Comparison of ENCODE assay signal across 8 cellular contexts in the genomic region with DNA sequence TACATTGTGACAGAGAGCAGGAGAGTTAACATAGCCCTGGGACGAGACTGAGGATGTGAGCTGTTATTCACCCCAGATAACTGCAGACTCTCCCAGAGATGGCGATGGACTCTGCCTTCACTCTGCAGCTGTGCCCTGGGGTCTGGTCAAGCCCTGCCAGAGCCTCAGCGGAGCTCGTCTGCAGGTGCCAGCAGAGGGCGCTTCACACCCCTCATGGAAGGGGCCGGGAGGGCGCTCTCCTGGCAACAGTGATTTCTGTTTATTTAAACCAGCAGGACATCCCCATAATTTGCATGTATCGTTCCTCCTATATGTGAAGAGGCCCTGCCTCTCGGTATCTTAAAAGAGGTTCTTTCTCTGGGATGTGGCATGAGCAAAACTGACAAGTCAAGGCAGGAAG.
DNase-seq lines count a peak whose midpoint lies in the region; ATAC-seq and TF ChIP-seq lines count a peak whose summit lies in the region.
"Not testable (repeated sequence)": the region's sequence is repeated elsewhere in the genome, so short reads cannot be mapped to it uniquely, and the experiment has no call there.

No MANE protein-coding gene starts in this region.

- not testable (repeated sequence) for H3K4me2 ChIP-seq in OCI-LY3 (ENCODE audit: low read length)

- not testable (repeated sequence) for H3K9me3 ChIP-seq in OCI-LY3 (ENCODE audit: insufficient read depth, low read length); endodermal cell (ENCODE audit: control insufficient read depth, low read length)

- not testable (repeated sequence) for H4K20me1 ChIP-seq in OCI-LY3 (ENCODE audit: insufficient read depth, low read length)

- not testable (repeated sequence) for H3K27ac Mint-ChIP-seq in endodermal cell

- not testable (repeated sequence) for H3K79me2 ChIP-seq in OCI-LY3 (ENCODE audit: low read length)

- H3K36me3 Mint-ChIP-seq in endodermal cell (ENCODE audit: low read depth), result not testable (repeated sequence)

- WGBS in endodermal cell (ENCODE audit: insufficient coverage in 1 of 2, insufficient read length in 1 of 2), 2 experiments, result 50% methylated on average over 3 of the region's 9 CpGs; no CpG with 5 or more reads in 1 of the 2 experiments

- H3K27ac ChIP-seq in OCI-LY3 (ENCODE audit: low read length); endodermal cell (ENCODE audit: low read depth, low read length): not testable (repeated sequence)

- not testable (repeated sequence) for H3K4me1 ChIP-seq in OCI-LY3 (ENCODE audit: low read length); endodermal cell (ENCODE audit: control insufficient read depth, insufficient read depth, low read length)

- H2AFZ ChIP-seq in OCI-LY3 (ENCODE audit: low read depth, low read length), result not testable (repeated sequence)

- H3K27me3 Mint-ChIP-seq in endodermal cell (ENCODE audit: insufficient read depth), result not testable (repeated sequence)

- H3K9me3 Mint-ChIP-seq in endodermal cell, result peaks cover 17% of the 10 kb centered on the region

- not testable (repeated sequence) for H3K4me3 Mint-ChIP-seq in endodermal cell

- ATAC-seq in GM18861 (IDR thresholded peaks at IDR 0.05; ENCODE audit: unreplicated experiment) (peak; percentile 78), GM21529 (IDR thresholded peaks at IDR 0.05; ENCODE audit: unreplicated experiment) (peak; percentile 74), HG02759 (IDR thresholded peaks at IDR 0.05; ENCODE audit: unreplicated experiment) (peak; percentile 87), HG03354 (IDR thresholded peaks at IDR 0.05; ENCODE audit: poor library complexity, severe bottlenecking, unreplicated experiment) (peak; percentile 93), omental fat pad (ENCODE audit: low FRiP score) (peak; percentile 37)

- DNase-seq in GM06990 (ENCODE audit: extremely low read depth, insufficient read length); endodermal cell; omental fat pad (ENCODE audit: low spot score): not testable (repeated sequence)

- TF ChIP-seq CTCF in GM06990 (IDR thresholded peaks at IDR 0.05; ENCODE audit: insufficient read depth, low read length, poor library complexity, severe bottlenecking), result peak; percentile 18
- TF ChIP-seq CTCF in OCI-LY3 (IDR thresholded peaks at IDR 0.05; ENCODE audit: low read depth, low read length), result 0 out of 2 replicates have a peak, but pooled peaks have one; percentile 15
- TF ChIP-seq CTCF in endodermal cell (conservative IDR thresholded peaks at IDR 0.05), result peak; percentile 48
- TF ChIP-seq CTCF in omental fat pad (IDR thresholded peaks at IDR 0.05), result not testable (repeated sequence)

- not testable (repeated sequence) for H3K4me3 ChIP-seq in GM06990 (replicated peaks; ENCODE audit: low read depth, low read length); OCI-LY3 (ENCODE audit: low read length); endodermal cell (ENCODE audit: low read length)

- not testable (repeated sequence) for H3K9ac ChIP-seq in OCI-LY3 (ENCODE audit: low read length); endodermal cell (ENCODE audit: extremely low read depth, low read length, poor library complexity, severe bottlenecking)

- H3K27me3 ChIP-seq in GM06990 (replicated peaks; ENCODE audit: control insufficient read depth, insufficient read depth, low read length); OCI-LY3 (ENCODE audit: low read depth, low read length); endodermal cell (ENCODE audit: control insufficient read depth, insufficient read depth, low read length, poor library complexity, severe bottlenecking): not testable (repeated sequence)

- H3K4me1 Mint-ChIP-seq in endodermal cell, result not testable (repeated sequence)

- not testable (repeated sequence) for H3K36me3 ChIP-seq in GM06990 (ENCODE audit: control insufficient read depth, insufficient read depth, low read length); OCI-LY3 (replicated peaks; ENCODE audit: low read depth, low read length); endodermal cell (ENCODE audit: control insufficient read depth, insufficient read depth, low read length)

Comparison
In these comparisons a context has a peak if more than half of its experiments do, and no peak if none do; other contexts are left out.
1. ATAC-seq: peak in every context shown above with its lines; median percentile 93 in HG03354; 87 in HG02759; 78 in GM18861; 74 in GM21529; 37 in omental fat pad.